Comparison of ENCODE assay signal across 1 cellular context in the genomic region with DNA sequence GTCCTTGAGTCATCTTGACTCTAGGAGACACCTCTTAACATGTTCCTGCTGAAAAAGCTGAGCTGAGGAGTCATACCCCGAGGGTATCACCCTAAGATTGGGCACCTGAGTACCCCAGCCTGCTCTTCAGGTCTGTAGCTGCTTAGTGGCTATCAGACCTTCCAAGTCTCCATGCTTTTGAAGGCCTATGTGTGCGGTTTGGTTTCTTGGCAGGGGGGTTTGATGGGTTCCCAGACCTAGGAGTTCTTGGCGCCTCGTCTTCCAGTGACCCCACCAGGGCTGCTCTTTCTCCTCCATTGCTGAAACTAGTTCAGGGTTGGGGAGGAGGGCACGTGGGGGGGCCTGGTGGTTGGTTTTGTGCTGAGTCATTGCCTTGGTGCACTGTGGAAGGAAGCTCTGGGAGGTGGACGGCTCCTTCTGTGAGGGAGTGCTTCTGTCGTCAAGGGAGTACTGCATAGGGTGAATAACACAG.
A peak's percentile ranks its signal among the peaks of the same experiment; 100 is the strongest.
TF ChIP-seq lines count a peak whose summit lies in the region.

No MANE protein-coding gene starts in this region.

TF ChIP-seq in K562, 482 proteins besides CTCF, POLR2A, EP300 and RAD21 (continued from another document and continues in another):
- TF ChIP-seq, protein P1, sequence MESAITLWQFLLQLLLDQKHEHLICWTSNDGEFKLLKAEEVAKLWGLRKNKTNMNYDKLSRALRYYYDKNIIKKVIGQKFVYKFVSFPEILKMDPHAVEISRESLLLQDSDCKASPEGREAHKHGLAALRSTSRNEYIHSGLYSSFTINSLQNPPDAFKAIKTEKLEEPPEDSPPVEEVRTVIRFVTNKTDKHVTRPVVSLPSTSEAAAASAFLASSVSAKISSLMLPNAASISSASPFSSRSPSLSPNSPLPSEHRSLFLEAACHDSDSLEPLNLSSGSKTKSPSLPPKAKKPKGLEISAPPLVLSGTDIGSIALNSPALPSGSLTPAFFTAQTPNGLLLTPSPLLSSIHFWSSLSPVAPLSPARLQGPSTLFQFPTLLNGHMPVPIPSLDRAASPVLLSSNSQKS (CRISPR knock-in tag; IDR thresholded peaks at IDR 0.05): no peak
- TF ChIP-seq CHD1 (IDR thresholded peaks at IDR 0.05; ENCODE audit: low read length): no peak
- no peak for TF ChIP-seq LCOR (CRISPR knock-in tag; IDR thresholded peaks at IDR 0.05)
- peak in 1 of 2 experiments; percentile 64; a peak in 1 of 4 replicates for TF ChIP-seq HDAC1 (IDR thresholded peaks at IDR 0.05)
- TF ChIP-seq ZNF644 (tag; IDR thresholded peaks at IDR 0.05; ENCODE audit: low read depth): peak; percentile 24; the same call in 1 of the 2 replicates
- no peak for TF ChIP-seq ZNF77 (CRISPR knock-in tag; IDR thresholded peaks at IDR 0.05)
- TF ChIP-seq ZNF165 (CRISPR knock-in tag; IDR thresholded peaks at IDR 0.05; ENCODE audit: borderline replicate concordance): no peak
- TF ChIP-seq, protein P2, sequence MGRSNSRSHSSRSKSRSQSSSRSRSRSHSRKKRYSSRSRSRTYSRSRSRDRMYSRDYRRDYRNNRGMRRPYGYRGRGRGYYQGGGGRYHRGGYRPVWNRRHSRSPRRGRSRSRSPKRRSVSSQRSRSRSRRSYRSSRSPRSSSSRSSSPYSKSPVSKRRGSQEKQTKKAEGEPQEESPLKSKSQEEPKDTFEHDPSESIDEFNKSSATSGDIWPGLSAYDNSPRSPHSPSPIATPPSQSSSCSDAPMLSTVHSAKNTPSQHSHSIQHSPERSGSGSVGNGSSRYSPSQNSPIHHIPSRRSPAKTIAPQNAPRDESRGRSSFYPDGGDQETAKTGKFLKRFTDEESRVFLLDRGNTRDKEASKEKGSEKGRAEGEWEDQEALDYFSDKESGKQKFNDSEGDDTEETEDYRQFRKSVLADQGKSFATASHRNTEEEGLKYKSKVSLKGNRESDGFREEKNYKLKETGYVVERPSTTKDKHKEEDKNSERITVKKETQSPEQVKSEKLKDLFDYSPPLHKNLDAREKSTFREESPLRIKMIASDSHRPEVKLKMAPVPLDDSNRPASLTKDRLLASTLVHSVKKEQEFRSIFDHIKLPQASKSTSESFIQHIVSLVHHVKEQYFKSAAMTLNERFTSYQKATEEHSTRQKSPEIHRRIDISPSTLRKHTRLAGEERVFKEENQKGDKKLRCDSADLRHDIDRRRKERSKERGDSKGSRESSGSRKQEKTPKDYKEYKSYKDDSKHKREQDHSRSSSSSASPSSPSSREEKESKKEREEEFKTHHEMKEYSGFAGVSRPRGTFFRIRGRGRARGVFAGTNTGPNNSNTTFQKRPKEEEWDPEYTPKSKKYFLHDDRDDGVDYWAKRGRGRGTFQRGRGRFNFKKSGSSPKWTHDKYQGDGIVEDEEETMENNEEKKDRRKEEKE (IDR thresholded peaks at IDR 0.05; ENCODE audit: borderline replicate concordance in 1 of 2, control insufficient read depth in 1 of 2, low read depth in 2 of 2, low read length in 1 of 2): no peak
- no peak for TF ChIP-seq EZH2 (IDR thresholded peaks at IDR 0.05; ENCODE audit: borderline replicate concordance, low read depth, low read length)
- TF ChIP-seq NR1H2 (CRISPR knock-in tag; IDR thresholded peaks at IDR 0.05): no peak
- TF ChIP-seq SRSF1 (IDR thresholded peaks at IDR 0.05; ENCODE audit: low read depth, low read length): no peak
- TF ChIP-seq, protein P3, sequence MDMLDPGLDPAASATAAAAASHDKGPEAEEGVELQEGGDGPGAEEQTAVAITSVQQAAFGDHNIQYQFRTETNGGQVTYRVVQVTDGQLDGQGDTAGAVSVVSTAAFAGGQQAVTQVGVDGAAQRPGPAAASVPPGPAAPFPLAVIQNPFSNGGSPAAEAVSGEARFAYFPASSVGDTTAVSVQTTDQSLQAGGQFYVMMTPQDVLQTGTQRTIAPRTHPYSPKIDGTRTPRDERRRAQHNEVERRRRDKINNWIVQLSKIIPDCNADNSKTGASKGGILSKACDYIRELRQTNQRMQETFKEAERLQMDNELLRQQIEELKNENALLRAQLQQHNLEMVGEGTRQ (CRISPR knock-in tag; IDR thresholded peaks at IDR 0.05): peak; percentile 78
- TF ChIP-seq TBP (optimal IDR thresholded peaks at IDR 0.05; ENCODE audit: low read depth, low read length): no peak
- TF ChIP-seq DIDO1 (tag; IDR thresholded peaks at IDR 0.05; ENCODE audit: low read depth): no peak
- TF ChIP-seq SETDB1 (IDR thresholded peaks at IDR 0.05; ENCODE audit: low read length): no peak
- no peak for TF ChIP-seq NCOA6 (IDR thresholded peaks at IDR 0.05)
- no peak for TF ChIP-seq HMGN3 (IDR thresholded peaks at IDR 0.05; ENCODE audit: borderline replicate concordance, extremely low read depth, insufficient read length, low read depth, low read length)
- TF ChIP-seq, protein P4, sequence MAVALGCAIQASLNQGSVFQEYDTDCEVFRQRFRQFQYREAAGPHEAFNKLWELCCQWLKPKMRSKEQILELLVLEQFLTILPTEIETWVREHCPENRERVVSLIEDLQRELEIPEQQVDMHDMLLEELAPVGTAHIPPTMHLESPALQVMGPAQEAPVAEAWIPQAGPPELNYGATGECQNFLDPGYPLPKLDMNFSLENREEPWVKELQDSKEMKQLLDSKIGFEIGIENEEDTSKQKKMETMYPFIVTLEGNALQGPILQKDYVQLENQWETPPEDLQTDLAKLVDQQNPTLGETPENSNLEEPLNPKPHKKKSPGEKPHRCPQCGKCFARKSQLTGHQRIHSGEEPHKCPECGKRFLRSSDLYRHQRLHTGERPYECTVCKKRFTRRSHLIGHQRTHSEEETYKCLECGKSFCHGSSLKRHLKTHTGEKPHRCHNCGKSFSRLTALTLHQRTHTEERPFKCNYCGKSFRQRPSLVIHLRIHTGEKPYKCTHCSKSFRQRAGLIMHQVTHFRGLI (CRISPR knock-in tag; IDR thresholded peaks at IDR 0.05): no peak
- no peak for TF ChIP-seq RBM14 (IDR thresholded peaks at IDR 0.05; ENCODE audit: borderline replicate concordance, insufficient read depth, low read depth, low read length)
- peak; percentile 28; the same call in 1 of the 2 replicates for TF ChIP-seq FOXM1 (IDR thresholded peaks at IDR 0.05; ENCODE audit: low read depth)
- no peak for TF ChIP-seq FOXM1 (CRISPR knock-in tag; IDR thresholded peaks at IDR 0.05; ENCODE audit: low read depth)
- TF ChIP-seq ARID1B (IDR thresholded peaks at IDR 0.05): peak; percentile 69
- no peak for TF ChIP-seq ZFP36 (IDR thresholded peaks at IDR 0.05; ENCODE audit: low read depth, low read length, partially characterized antibody)
- TF ChIP-seq ZNF384 (IDR thresholded peaks at IDR 0.05; ENCODE audit: low read depth, low read length): no peak
- no peak for TF ChIP-seq FOXK2 (conservative IDR thresholded peaks at IDR 0.05 in 1 of 2, IDR thresholded peaks at IDR 0.05 in 1 of 2; ENCODE audit: low read depth in 2 of 2)
- no peak for TF ChIP-seq CSDE1 (IDR thresholded peaks at IDR 0.05)
- TF ChIP-seq, protein P5, sequence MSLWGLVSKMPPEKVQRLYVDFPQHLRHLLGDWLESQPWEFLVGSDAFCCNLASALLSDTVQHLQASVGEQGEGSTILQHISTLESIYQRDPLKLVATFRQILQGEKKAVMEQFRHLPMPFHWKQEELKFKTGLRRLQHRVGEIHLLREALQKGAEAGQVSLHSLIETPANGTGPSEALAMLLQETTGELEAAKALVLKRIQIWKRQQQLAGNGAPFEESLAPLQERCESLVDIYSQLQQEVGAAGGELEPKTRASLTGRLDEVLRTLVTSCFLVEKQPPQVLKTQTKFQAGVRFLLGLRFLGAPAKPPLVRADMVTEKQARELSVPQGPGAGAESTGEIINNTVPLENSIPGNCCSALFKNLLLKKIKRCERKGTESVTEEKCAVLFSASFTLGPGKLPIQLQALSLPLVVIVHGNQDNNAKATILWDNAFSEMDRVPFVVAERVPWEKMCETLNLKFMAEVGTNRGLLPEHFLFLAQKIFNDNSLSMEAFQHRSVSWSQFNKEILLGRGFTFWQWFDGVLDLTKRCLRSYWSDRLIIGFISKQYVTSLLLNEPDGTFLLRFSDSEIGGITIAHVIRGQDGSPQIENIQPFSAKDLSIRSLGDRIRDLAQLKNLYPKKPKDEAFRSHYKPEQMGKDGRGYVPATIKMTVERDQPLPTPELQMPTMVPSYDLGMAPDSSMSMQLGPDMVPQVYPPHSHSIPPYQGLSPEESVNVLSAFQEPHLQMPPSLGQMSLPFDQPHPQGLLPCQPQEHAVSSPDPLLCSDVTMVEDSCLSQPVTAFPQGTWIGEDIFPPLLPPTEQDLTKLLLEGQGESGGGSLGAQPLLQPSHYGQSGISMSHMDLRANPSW (CRISPR knock-in tag; IDR thresholded peaks at IDR 0.05): no peak
- TF ChIP-seq, protein P6, sequence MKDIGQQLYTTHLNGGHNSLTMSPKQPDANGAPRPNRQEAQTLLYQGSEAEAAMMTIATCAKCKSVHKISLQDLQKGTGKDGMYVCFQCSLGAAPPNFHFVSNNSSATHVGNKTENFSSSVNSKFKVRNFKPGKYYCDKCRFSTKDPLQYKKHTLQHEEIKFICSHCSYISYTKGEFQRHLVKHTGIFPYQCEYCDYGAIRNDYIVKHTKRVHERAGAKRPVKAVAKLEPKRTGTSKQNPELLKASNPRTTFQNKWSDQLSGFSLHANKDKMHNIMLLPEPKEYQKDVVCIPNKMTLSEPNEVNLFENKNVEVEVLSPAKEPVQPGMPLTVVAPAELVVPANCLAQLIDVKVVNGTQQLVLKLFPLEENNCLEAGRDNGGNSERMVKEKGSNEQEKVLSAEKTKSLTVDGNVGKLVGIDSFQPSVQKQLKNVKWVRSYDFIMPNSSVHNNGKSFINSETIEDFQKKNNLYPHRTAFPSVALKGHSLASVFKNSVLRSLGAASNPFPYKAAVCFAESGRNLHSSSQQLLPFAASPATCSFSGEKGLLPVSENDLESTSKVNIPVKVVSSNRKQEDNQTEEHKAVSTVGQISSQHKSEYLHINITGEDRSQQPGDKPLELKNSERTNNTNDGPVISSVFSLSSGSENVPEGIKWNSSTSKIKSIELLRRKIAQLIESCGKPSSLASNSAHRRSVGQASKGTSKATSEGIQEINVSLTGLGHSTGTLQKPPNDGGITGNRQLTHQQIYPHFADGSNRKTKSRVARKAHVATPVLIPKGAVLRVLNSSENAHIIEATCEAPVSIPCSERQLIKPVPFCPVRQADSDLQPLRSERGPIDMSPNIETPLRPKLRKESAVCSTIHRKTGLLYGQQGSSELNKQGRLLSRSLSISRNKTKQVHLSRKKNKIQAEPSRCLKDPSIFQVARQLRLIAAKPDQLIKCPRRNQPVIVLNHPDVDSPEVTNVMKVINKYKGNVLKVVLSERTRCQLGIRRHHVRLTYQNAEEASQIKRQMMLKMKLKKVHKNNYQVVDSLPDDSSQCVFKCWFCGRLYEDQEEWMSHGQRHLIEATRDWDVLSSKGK (CRISPR knock-in tag; IDR thresholded peaks at IDR 0.05): no peak
- TF ChIP-seq YBX1 (IDR thresholded peaks at IDR 0.05): no peak
- TF ChIP-seq ZSCAN29 (IDR thresholded peaks at IDR 0.05): no peak
- no peak for TF ChIP-seq ZC3H11A (IDR thresholded peaks at IDR 0.05; ENCODE audit: low read depth, low read length)
- no peak for TF ChIP-seq PHB2 (IDR thresholded peaks at IDR 0.05; ENCODE audit: low read depth)
- TF ChIP-seq ZNF253 (CRISPR knock-in tag; conservative IDR thresholded peaks at IDR 0.05): no peak
- TF ChIP-seq, protein P7, sequence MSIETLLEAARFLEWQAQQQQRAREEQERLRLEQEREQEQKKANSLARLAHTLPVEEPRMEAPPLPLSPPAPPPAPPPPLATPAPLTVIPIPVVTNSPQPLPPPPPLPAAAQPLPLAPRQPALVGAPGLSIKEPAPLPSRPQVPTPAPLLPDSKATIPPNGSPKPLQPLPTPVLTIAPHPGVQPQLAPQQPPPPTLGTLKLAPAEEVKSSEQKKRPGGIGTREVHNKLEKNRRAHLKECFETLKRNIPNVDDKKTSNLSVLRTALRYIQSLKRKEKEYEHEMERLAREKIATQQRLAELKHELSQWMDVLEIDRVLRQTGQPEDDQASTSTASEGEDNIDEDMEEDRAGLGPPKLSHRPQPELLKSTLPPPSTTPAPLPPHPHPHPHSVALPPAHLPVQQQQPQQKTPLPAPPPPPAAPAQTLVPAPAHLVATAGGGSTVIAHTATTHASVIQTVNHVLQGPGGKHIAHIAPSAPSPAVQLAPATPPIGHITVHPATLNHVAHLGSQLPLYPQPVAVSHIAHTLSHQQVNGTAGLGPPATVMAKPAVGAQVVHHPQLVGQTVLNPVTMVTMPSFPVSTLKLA (conservative IDR thresholded peaks at IDR 0.05): peak; percentile 83 to 86
- no peak for TF ChIP-seq ZKSCAN1 (IDR thresholded peaks at IDR 0.05; ENCODE audit: low read depth, low read length)
- TF ChIP-seq ESRRB (CRISPR knock-in tag; IDR thresholded peaks at IDR 0.05; ENCODE audit: borderline replicate concordance): no peak
- TF ChIP-seq TAF9B (IDR thresholded peaks at IDR 0.05; ENCODE audit: partially characterized antibody): peak; percentile 38
- TF ChIP-seq MEIS2 (IDR thresholded peaks at IDR 0.05; ENCODE audit: partially characterized antibody): no peak
- no peak for TF ChIP-seq SIRT6 (IDR thresholded peaks at IDR 0.05; ENCODE audit: low read depth, low read length)
- TF ChIP-seq, protein P8, sequence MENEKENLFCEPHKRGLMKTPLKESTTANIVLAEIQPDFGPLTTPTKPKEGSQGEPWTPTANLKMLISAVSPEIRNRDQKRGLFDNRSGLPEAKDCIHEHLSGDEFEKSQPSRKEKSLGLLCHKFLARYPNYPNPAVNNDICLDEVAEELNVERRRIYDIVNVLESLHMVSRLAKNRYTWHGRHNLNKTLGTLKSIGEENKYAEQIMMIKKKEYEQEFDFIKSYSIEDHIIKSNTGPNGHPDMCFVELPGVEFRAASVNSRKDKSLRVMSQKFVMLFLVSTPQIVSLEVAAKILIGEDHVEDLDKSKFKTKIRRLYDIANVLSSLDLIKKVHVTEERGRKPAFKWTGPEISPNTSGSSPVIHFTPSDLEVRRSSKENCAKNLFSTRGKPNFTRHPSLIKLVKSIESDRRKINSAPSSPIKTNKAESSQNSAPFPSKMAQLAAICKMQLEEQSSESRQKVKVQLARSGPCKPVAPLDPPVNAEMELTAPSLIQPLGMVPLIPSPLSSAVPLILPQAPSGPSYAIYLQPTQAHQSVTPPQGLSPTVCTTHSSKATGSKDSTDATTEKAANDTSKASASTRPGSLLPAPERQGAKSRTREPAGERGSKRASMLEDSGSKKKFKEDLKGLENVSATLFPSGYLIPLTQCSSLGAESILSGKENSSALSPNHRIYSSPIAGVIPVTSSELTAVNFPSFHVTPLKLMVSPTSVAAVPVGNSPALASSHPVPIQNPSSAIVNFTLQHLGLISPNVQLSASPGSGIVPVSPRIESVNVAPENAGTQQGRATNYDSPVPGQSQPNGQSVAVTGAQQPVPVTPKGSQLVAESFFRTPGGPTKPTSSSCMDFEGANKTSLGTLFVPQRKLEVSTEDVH (IDR thresholded peaks at IDR 0.05; ENCODE audit: low read depth, partially characterized antibody): peak; percentile 5
- no peak for TF ChIP-seq PRPF4 (IDR thresholded peaks at IDR 0.05; ENCODE audit: insufficient read depth, low read depth, low read length, poor library complexity, severe bottlenecking)
- TF ChIP-seq ZNF3 (CRISPR knock-in tag; IDR thresholded peaks at IDR 0.05): no peak
- TF ChIP-seq HLTF (IDR thresholded peaks at IDR 0.05): 0 out of 2 replicates have a peak, but pooled peaks have one; percentile 11
- TF ChIP-seq NEUROD1 (IDR thresholded peaks at IDR 0.05; ENCODE audit: borderline replicate concordance, low read depth, low read length, partially characterized antibody): peak; percentile 66
- peak; percentile 100 for TF ChIP-seq NFE2 (IDR thresholded peaks at IDR 0.05; ENCODE audit: low read depth)
- TF ChIP-seq IRF2 (CRISPR knock-in tag; IDR thresholded peaks at IDR 0.05): no peak
- TF ChIP-seq ZKSCAN8 (CRISPR knock-in tag; IDR thresholded peaks at IDR 0.05): 0 out of 2 replicates have a peak, but pooled peaks have one; percentile 45
- no peak for TF ChIP-seq CHD4 (IDR thresholded peaks at IDR 0.05; ENCODE audit: insufficient read depth, insufficient replicate concordance, low read depth, low read length, poor library complexity, severe bottlenecking)
- TF ChIP-seq NONO (IDR thresholded peaks at IDR 0.05; ENCODE audit: low read depth in 2 of 2, low read length in 1 of 2): no peak
- no peak for TF ChIP-seq FIP1L1 (IDR thresholded peaks at IDR 0.05; ENCODE audit: low read depth, low read length, poor library complexity, severe bottlenecking)
- TF ChIP-seq RBM15 (IDR thresholded peaks at IDR 0.05; ENCODE audit: insufficient read depth, low read length): no peak
